In genomic region chr7:6007835-6008590, GRCh38 we compare ENCODE assay signal across 1 cellular context.
TF ChIP-seq lines count a peak whose summit lies in the region.

No MANE protein-coding gene starts in this region.

TF ChIP-seq in GM12878, 131 proteins besides CTCF, POLR2A, EP300 and RAD21:
- TF ChIP-seq HDGF (IDR thresholded peaks at IDR 0.05), result 0 out of 2 replicates have a peak, but pooled peaks have one; percentile 22
- TF ChIP-seq MLLT1 (IDR thresholded peaks at IDR 0.05), result peak; percentile 83
